Comparison of ENCODE assay signal across 26 cellular contexts in genomic region chr3:142890592-142890991, GRCh38. TPM values are rescaled to one million over a fixed set of nuclear protein-coding genes. Genes with fewer than 3 reads are reported as not detected.
"Had no signal": no experiment of that assay in that cellular context is flagged by ENCODE, and none has a peak within 500 bp of the region (broad histone marks: within the 10 kb centered on the region; RNA-seq: fewer than 3 reads in every experiment).

No MANE protein-coding gene starts in this region.

- H3K9me3 ChIP-seq: MG63, Peyer's patch, SJSA1 had no signal

- DNase-seq: activated CD4-positive, alpha-beta memory T cell treated with anti-CD3 and anti-CD28 coated beads for 36 hours; activated CD4-positive, alpha-beta T cell treated with anti-CD3 and anti-CD28 coated beads, Interleukin-2, amount 10 ng/mL, durations not matched to agents 7 days and 5 days; activated CD4-positive, CD25-positive, alpha-beta regulatory T cell; activated CD8-positive, alpha-beta memory T cell treated with anti-CD3 and anti-CD28 coated beads for 24 hours; activated effector memory CD4-positive, alpha-beta T cell treated with anti-CD3 and anti-CD28 coated beads, Interleukin-2, amount 50 U/mL, for 16 hours; activated naive CD4-positive, alpha-beta T cell treated with Interleukin-2 at 50 U/mL for 16 hours; activated naive CD8-positive, alpha-beta T cell treated with anti-CD3 and anti-CD28 coated beads, Interleukin-2, amount 50 U/mL, for 24 hours; activated T-cell treated with anti-CD3 and anti-CD28 coated beads, Interleukin-2, amount 50 U/mL, for 4 hours; amygdala; brain microvascular endothelial cell; MG63; MV-4-11; NCI-H1092 treated with DMSO at 0.1 percent for 48 hours; NCI-H1417 treated with DMSO at 0.1 percent for 48 hours; NCI-H1694 treated with DMSO at 0.1 percent for 48 hours; NCI-H2029 treated with DMSO at 0.1 percent for 48 hours; NCI-H510A treated with DMSO at 0.1 percent for 48 hours; NK-92 treated with Interleukin-12 subunit alpha and Interleukin-12 subunit beta, amount 100 ng/mL, for 24 hours; Peyer's patch; SHP77; T-helper 17 cell; T1000 had no signal

- H3K4me3 ChIP-seq: cardiac muscle cell, Peyer's patch, SJSA1 had no signal

- H3K27me3 ChIP-seq: brain microvascular endothelial cell, MG63 had no signal

- H3K9me3 Mint-ChIP-seq: activated CD4-positive, alpha-beta memory T cell treated with anti-CD3 and anti-CD28 coated beads for 36 hours; activated CD4-positive, alpha-beta T cell treated with anti-CD3 and anti-CD28 coated beads, Interleukin-2, amount 10 ng/mL, durations not matched to agents 7 days and 5 days; activated naive CD4-positive, alpha-beta T cell treated with anti-CD3 and anti-CD28 coated beads, Interleukin-2, amount 50 U/mL, for 72 hours; activated naive CD8-positive, alpha-beta T cell treated with anti-CD3 and anti-CD28 coated beads, Interleukin-2, amount 50 U/mL, for 24 hours; activated T-cell treated with anti-CD3 and anti-CD28 coated beads, Interleukin-2, amount 50 U/mL, for 4 hours had no signal

- H3K36me3 ChIP-seq: brain microvascular endothelial cell, cardiac muscle cell, Peyer's patch, SJSA1 had no signal

- H3K36me3 Mint-ChIP-seq: activated CD4-positive, alpha-beta memory T cell treated with anti-CD3 and anti-CD28 coated beads for 36 hours; activated naive CD4-positive, alpha-beta T cell treated with anti-CD3 and anti-CD28 coated beads, Interleukin-2, amount 50 U/mL, for 72 hours had no signal

- H3K27ac Mint-ChIP-seq: activated CD4-positive, alpha-beta memory T cell treated with anti-CD3 and anti-CD28 coated beads for 36 hours; activated CD4-positive, alpha-beta T cell treated with anti-CD3 and anti-CD28 coated beads, Interleukin-2, amount 10 ng/mL, durations not matched to agents 7 days and 5 days; activated naive CD4-positive, alpha-beta T cell treated with anti-CD3 and anti-CD28 coated beads, Interleukin-2, amount 50 U/mL, for 72 hours; activated naive CD8-positive, alpha-beta T cell treated with anti-CD3 and anti-CD28 coated beads, Interleukin-2, amount 50 U/mL, for 24 hours; T-helper 17 cell had no signal

- ATAC-seq: activated naive CD4-positive, alpha-beta T cell treated with anti-CD3 and anti-CD28 coated beads, Interleukin-2, amount 50 U/mL, for 72 hours; activated naive CD8-positive, alpha-beta T cell treated with anti-CD3 and anti-CD28 coated beads, Interleukin-2, amount 50 U/mL, for 24 hours; activated T-cell treated with anti-CD3 and anti-CD28 coated beads, Interleukin-2, amount 50 U/mL, for 4 hours; T-helper 17 cell had no signal

- H3K4me3 Mint-ChIP-seq: activated CD4-positive, alpha-beta memory T cell treated with anti-CD3 and anti-CD28 coated beads for 36 hours; activated CD4-positive, alpha-beta T cell treated with anti-CD3 and anti-CD28 coated beads, Interleukin-2, amount 10 ng/mL, durations not matched to agents 7 days and 5 days; activated naive CD8-positive, alpha-beta T cell treated with anti-CD3 and anti-CD28 coated beads, Interleukin-2, amount 50 U/mL, for 24 hours; activated T-cell treated with anti-CD3 and anti-CD28 coated beads, Interleukin-2, amount 50 U/mL, for 4 hours; T-helper 17 cell had no signal

- H3K27ac ChIP-seq: brain microvascular endothelial cell, cardiac muscle cell, Peyer's patch, SJSA1, VCaP had no signal

RNA-seq across cellular contexts. Expression of gene PCOLCE2, which starts 1.7 kb away (rescaled TPM):
- total RNA-seq: activated CD4-positive, alpha-beta T cell treated with anti-CD3 and anti-CD28 coated beads, Interleukin-2, amount 10 ng/mL, durations not matched to agents 7 days and 5 days; activated naive CD4-positive, alpha-beta T cell treated with anti-CD3 and anti-CD28 coated beads, Interleukin-2, amount 50 U/mL, for 72 hours; T-helper 17 cell had no signal
